8 cellular contexts compared by ENCODE assay signal in genomic region chr1:16612332-16613172, GRCh38. TPM values are rescaled to one million over a fixed set of nuclear protein-coding genes. Genes with fewer than 3 reads are reported as not detected.
DNase-seq lines count a peak whose midpoint lies in the region; ATAC-seq and TF ChIP-seq lines count a peak whose summit lies in the region.

No MANE protein-coding gene starts in this region.

- peaks cover 42% of the 10 kb centered on the region for H3K79me2 ChIP-seq in mammary epithelial cell (ENCODE audit: insufficient read depth, low read length)

- H3K4me2 ChIP-seq in mammary epithelial cell (ENCODE audit: insufficient read depth, low read depth, low read length): peak overlapping the region; percentile 99

- WGBS in mammary epithelial cell (ENCODE audit: low coverage, missing lambda C conversion rate): 6% methylated on average over 31 of the region's 31 CpGs

- peak; percentile 92 for DNase-seq in DMS79 treated with DMSO at 0.1 percent for 48 hours (lab: John Stamatoyannopoulos, UW)
- peak; percentile 56 to 88 (median 76) for DNase-seq in Peyer's patch
- DNase-seq in mammary epithelial cell: peak; percentile 96
- DNase-seq in retinal pigment epithelial cell (ENCODE audit: low read depth): peak; percentile 55
- no peak for DNase-seq in GOT3 (lab: John Stamatoyannopoulos, UW)

- in situ Hi-C loops in mammary epithelial cell (cut with MboI; ENCODE audit: low sequenced_read_pairs in 2 of 2): loop anchor here (25.0 kb wide), 2 partner anchors 425 to 700 kb away; no protein-coding TSS in a partner anchor

- H4K20me1 ChIP-seq in mammary epithelial cell (ENCODE audit: insufficient read depth, low read length): no peaks in the 10 kb centered on the region

- H2AFZ ChIP-seq in mammary epithelial cell (ENCODE audit: low read depth, low read length): peak overlapping the region; percentile 99

- H3K9ac ChIP-seq in mammary epithelial cell (ENCODE audit: insufficient read depth, low read length) (peak overlapping the region; percentile 15), iPS-15b (ENCODE audit: low read depth, low read length) (peak overlapping the region; percentile 1)

- TSS peak; percentile 91 for BruUV-seq in mammary epithelial cell (replicated peaks; lab: Mats Ljungman, UMichigan)

- TF ChIP-seq CTCF in Peyer's patch (IDR thresholded peaks at IDR 0.05) (peak in 1 of 6 experiments; percentile 1), mammary epithelial cell (conservative IDR thresholded peaks at IDR 0.05 in 1 of 2, IDR thresholded peaks at IDR 0.05 in 1 of 2; ENCODE audit: extremely low read depth in 1 of 2, insufficient read depth in 1 of 2, low read depth in 1 of 2, low read length in 2 of 2) (no peak), retinal pigment epithelial cell (conservative IDR thresholded peaks at IDR 0.05; ENCODE audit: low read depth, low read length) (no peak)

- intact Hi-C loops in mammary epithelial cell (cut with micrococcal nuclease): loop anchor here (1.0 kb wide), 1 partner anchor 11 kb away; no protein-coding TSS in a partner anchor

- H3K9me3 ChIP-seq in Peyer's patch: no peaks in the 10 kb centered on the region
- H3K9me3 ChIP-seq in mammary epithelial cell (replicated peaks; ENCODE audit: insufficient read depth, low read length): no peaks in the 10 kb centered on the region
- no peaks in the 10 kb centered on the region for H3K9me3 ChIP-seq in iPS-15b (ENCODE audit: control insufficient read depth, insufficient read depth, low read length)

- H3K36me3 ChIP-seq in Peyer's patch (peaks cover 0 to 18% (median 0%) of the 10 kb centered on the region in 3 donors), mammary epithelial cell (ENCODE audit: insufficient read depth, low read length) (no peaks in the 10 kb centered on the region), iPS-15b (ENCODE audit: control insufficient read depth, insufficient read depth, low read length) (no peaks in the 10 kb centered on the region)

- H3K27me3 ChIP-seq in Peyer's patch (no peaks in the 10 kb centered on the region), mammary epithelial cell (ENCODE audit: insufficient read depth, low read length) (no peaks in the 10 kb centered on the region), iPS-15b (ENCODE audit: control insufficient read depth, insufficient read depth, low read length) (peaks cover 40% of the 10 kb centered on the region)

- H3K4me3 ChIP-seq in Peyer's patch (peak overlapping the region; percentile 57 to 72 (median 64)), mammary epithelial cell (replicated peaks in 1 of 3; ENCODE audit: insufficient read depth in 1 of 3, low read depth in 2 of 3, low read length in 3 of 3) (peak overlapping the region; percentile 74 to 97 (median 78)), iPS-15b (ENCODE audit: low read depth, low read length) (peak overlapping the region; percentile 89), retinal pigment epithelial cell (ENCODE audit: low read length) (peak overlapping the region; percentile 74)

- H3K27ac ChIP-seq in Peyer's patch: peak overlapping the region; percentile 41 to 83 (median 68)
- H3K27ac ChIP-seq in mammary epithelial cell (ENCODE audit: insufficient read depth, low read depth, low read length): peak overlapping the region; percentile 2

- dilution Hi-C loops in mammary epithelial cell (cut with HindIII; ENCODE audit: low sequenced_read_pairs): no loop called here

- TF ChIP-seq POLR2A in Peyer's patch (IDR thresholded peaks at IDR 0.05): no peak

- ATAC-seq in HG03442 (IDR thresholded peaks at IDR 0.05; ENCODE audit: unreplicated experiment) (peak; percentile 3), HG02938 (IDR thresholded peaks at IDR 0.05; ENCODE audit: unreplicated experiment) (no peak)

- CTCF ChIA-PET in mammary epithelial cell (lab: Charles Lee; ENCODE audit: low non-redundant PET): no interaction called here

- peaks cover 3 to 23% (median 11%) of the 10 kb centered on the region in 4 donors for H3K4me1 ChIP-seq in Peyer's patch
- H3K4me1 ChIP-seq in mammary epithelial cell (ENCODE audit: insufficient read depth, low read length): peaks cover 16% of the 10 kb centered on the region
- H3K4me1 ChIP-seq in iPS-15b (ENCODE audit: control insufficient read depth, insufficient read depth, low read length): no peaks in the 10 kb centered on the region

RNA-seq across cellular contexts. Expression of gene NBPF1, which starts 0.8 kb away (rescaled TPM):
- 100 to 1,000 TPM in 3 of 4 donors, 10 to 100 TPM in 1; 73.9 to 145 (median 115) TPM for total RNA-seq in Peyer's patch
- total RNA-seq in mammary epithelial cell: 10 to 100 TPM; 22.7 to 31.9 TPM
- polyA plus RNA-seq in mammary epithelial cell: 9.1 TPM
- polyA minus RNA-seq in mammary epithelial cell: 16.6 TPM

RNA-seq across cellular contexts. Expression of gene RNU1-3, which starts 54.2 kb away (rescaled TPM):
- total RNA-seq in Peyer's patch (under 1 TPM; under 0.01 TPM), mammary epithelial cell (1,000 to 10,000 TPM in 1 of 2 donors, under 1 TPM in 1; under 0.01 to 1,042 TPM)
- polyA plus RNA-seq in mammary epithelial cell: not detected
- under 0.01 TPM for polyA minus RNA-seq in mammary epithelial cell
